19 cellular contexts compared by ENCODE assay signal in the genomic region with DNA sequence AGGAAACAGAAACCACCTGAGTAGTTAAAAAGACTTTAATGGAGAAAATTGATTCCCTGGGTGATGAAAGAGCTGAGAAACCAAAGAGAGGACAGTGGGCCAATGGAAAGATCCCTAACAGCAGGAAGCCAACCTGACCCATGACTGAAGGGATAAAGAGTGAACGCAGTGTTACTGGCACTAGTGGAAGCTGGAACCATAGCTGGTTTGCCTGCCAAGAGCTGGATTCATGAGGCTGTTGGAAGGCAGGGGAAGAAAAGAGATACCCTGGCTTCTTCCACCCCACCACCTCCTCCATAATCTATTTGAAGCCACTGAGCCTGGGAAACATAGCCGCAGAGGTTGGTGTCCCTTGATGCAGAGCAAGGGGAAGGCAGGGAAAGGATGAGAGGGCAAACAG.
"Had no signal": no experiment of that assay in that cellular context is flagged by ENCODE, and none has a peak within 500 bp of the region (broad histone marks: within the 10 kb centered on the region; RNA-seq: fewer than 3 reads in every experiment).

No MANE protein-coding gene starts in this region.

- H3K27me3 ChIP-seq: colonic mucosa, esophagus squamous epithelium, hepatocyte, neutrophil, right atrium auricular region, stomach, transverse colon had no signal

- DNase-seq: colonic mucosa; dermis blood vessel endothelial cell; esophagus squamous epithelium; foreskin fibroblast; kidney; left cardiac atrium; left ventricle myocardium inferior; lower lobe of right lung; mesenchymal stem cell; naive thymus-derived CD8-positive, alpha-beta T cell; small intestine; stimulated activated CD4-positive, alpha-beta T cell treated with anti-CD3 and anti-CD28 coated beads, Interleukin-12 subunit alpha, Interleukin-12 subunit beta, amount 100 ng/mL, for 4 hours; stimulated activated naive CD4-positive, alpha-beta T cell; stomach; transverse colon had no signal

- H3K36me3 ChIP-seq: colonic mucosa, esophagus squamous epithelium, left ventricle myocardium inferior, lower lobe of right lung, neutrophil, right atrium auricular region, stomach, thoracic aorta, transverse colon had no signal

- H3K9me3 ChIP-seq: colonic mucosa, esophagus squamous epithelium, left ventricle myocardium inferior, lower lobe of right lung, neutrophil, right atrium auricular region, stomach, thoracic aorta, transverse colon had no signal

- H3K4me3 ChIP-seq: colonic mucosa, esophagus squamous epithelium, hepatocyte, left ventricle myocardium inferior, lower lobe of right lung, right atrium auricular region, stomach, thoracic aorta, transverse colon had no signal

- ATAC-seq: left cardiac atrium; lower lobe of right lung; naive thymus-derived CD8-positive, alpha-beta T cell had no signal
